Comparison of ENCODE assay signal across 2 cellular contexts in the genomic region with DNA sequence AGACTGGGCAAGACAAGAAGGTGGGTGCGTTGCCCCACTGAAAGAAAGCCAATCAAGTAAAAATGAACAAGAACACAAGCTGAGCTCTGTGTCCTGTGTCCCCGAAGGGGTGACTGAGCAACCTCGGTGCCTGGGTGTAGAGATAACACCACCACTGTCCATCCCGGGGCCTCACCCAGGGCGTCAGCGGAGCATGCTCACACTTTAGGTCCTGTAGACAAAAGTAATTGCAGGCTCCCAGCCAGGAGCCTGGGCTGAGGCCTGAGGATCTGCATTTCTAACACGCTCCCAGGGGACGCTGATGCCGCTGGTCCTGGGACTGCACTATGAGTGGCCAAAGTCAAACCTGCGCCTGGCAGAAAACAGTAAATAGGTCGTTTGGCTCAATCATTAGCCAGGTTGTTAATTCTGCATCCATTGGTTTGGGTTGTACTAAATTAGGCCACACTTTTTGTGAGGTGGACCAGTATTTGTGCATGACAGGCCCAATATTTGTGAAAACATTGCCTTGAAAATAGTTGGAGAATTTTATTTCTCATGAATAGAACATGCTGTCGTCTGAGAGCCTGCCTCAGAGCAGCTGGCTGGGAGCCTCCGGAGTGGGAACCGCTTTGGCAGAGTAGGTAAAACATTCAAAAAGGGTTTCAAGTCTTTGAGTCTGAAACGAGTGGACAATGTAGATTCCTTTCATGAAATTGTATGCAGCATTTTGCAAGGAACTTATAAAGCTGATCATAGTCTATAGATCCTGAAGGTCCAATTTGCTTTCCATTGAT.
TF ChIP-seq lines count a peak whose summit lies in the region.

No MANE protein-coding gene starts in this region.

TF ChIP-seq in GM23338, 12 proteins besides CTCF, POLR2A, EP300 and RAD21 (continued from another document):
- TF ChIP-seq, protein P1, sequence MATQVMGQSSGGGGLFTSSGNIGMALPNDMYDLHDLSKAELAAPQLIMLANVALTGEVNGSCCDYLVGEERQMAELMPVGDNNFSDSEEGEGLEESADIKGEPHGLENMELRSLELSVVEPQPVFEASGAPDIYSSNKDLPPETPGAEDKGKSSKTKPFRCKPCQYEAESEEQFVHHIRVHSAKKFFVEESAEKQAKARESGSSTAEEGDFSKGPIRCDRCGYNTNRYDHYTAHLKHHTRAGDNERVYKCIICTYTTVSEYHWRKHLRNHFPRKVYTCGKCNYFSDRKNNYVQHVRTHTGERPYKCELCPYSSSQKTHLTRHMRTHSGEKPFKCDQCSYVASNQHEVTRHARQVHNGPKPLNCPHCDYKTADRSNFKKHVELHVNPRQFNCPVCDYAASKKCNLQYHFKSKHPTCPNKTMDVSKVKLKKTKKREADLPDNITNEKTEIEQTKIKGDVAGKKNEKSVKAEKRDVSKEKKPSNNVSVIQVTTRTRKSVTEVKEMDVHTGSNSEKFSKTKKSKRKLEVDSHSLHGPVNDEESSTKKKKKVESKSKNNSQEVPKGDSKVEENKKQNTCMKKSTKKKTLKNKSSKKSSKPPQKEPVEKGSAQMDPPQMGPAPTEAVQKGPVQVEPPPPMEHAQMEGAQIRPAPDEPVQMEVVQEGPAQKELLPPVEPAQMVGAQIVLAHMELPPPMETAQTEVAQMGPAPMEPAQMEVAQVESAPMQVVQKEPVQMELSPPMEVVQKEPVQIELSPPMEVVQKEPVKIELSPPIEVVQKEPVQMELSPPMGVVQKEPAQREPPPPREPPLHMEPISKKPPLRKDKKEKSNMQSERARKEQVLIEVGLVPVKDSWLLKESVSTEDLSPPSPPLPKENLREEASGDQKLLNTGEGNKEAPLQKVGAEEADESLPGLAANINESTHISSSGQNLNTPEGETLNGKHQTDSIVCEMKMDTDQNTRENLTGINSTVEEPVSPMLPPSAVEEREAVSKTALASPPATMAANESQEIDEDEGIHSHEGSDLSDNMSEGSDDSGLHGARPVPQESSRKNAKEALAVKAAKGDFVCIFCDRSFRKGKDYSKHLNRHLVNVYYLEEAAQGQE (IDR thresholded peaks at IDR 0.05; ENCODE audit: unreplicated experiment) = no peak
- no peak for TF ChIP-seq ZNF331 (CRISPR knock-in tag; IDR thresholded peaks at IDR 0.05; ENCODE audit: low read depth)

TF ChIP-seq in WTC11, 78 proteins besides CTCF, POLR2A, EP300 and RAD21 (continued from another document):
- TF ChIP-seq, protein P2, sequence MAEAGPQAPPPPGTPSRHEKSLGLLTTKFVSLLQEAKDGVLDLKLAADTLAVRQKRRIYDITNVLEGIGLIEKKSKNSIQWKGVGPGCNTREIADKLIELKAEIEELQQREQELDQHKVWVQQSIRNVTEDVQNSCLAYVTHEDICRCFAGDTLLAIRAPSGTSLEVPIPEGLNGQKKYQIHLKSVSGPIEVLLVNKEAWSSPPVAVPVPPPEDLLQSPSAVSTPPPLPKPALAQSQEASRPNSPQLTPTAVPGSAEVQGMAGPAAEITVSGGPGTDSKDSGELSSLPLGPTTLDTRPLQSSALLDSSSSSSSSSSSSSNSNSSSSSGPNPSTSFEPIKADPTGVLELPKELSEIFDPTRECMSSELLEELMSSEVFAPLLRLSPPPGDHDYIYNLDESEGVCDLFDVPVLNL (CRISPR knock-in tag; IDR thresholded peaks at IDR 0.05; ENCODE audit: borderline replicate concordance, low read depth) = no peak
- TF ChIP-seq OVOL2 (CRISPR knock-in tag; IDR thresholded peaks at IDR 0.05; ENCODE audit: borderline replicate concordance) = no peak
- TF ChIP-seq, protein P3, sequence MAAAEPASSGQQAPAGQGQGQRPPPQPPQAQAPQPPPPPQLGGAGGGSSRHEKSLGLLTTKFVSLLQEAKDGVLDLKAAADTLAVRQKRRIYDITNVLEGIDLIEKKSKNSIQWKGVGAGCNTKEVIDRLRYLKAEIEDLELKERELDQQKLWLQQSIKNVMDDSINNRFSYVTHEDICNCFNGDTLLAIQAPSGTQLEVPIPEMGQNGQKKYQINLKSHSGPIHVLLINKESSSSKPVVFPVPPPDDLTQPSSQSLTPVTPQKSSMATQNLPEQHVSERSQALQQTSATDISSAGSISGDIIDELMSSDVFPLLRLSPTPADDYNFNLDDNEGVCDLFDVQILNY (CRISPR knock-in tag; IDR thresholded peaks at IDR 0.05) = no peak
- TF ChIP-seq, protein P4, sequence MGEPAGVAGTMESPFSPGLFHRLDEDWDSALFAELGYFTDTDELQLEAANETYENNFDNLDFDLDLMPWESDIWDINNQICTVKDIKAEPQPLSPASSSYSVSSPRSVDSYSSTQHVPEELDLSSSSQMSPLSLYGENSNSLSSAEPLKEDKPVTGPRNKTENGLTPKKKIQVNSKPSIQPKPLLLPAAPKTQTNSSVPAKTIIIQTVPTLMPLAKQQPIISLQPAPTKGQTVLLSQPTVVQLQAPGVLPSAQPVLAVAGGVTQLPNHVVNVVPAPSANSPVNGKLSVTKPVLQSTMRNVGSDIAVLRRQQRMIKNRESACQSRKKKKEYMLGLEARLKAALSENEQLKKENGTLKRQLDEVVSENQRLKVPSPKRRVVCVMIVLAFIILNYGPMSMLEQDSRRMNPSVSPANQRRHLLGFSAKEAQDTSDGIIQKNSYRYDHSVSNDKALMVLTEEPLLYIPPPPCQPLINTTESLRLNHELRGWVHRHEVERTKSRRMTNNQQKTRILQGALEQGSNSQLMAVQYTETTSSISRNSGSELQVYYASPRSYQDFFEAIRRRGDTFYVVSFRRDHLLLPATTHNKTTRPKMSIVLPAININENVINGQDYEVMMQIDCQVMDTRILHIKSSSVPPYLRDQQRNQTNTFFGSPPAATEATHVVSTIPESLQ (CRISPR knock-in tag; IDR thresholded peaks at IDR 0.05) = no peak
- no peak for TF ChIP-seq MYBL2 (CRISPR knock-in tag; IDR thresholded peaks at IDR 0.05)
- TF ChIP-seq, protein P5, sequence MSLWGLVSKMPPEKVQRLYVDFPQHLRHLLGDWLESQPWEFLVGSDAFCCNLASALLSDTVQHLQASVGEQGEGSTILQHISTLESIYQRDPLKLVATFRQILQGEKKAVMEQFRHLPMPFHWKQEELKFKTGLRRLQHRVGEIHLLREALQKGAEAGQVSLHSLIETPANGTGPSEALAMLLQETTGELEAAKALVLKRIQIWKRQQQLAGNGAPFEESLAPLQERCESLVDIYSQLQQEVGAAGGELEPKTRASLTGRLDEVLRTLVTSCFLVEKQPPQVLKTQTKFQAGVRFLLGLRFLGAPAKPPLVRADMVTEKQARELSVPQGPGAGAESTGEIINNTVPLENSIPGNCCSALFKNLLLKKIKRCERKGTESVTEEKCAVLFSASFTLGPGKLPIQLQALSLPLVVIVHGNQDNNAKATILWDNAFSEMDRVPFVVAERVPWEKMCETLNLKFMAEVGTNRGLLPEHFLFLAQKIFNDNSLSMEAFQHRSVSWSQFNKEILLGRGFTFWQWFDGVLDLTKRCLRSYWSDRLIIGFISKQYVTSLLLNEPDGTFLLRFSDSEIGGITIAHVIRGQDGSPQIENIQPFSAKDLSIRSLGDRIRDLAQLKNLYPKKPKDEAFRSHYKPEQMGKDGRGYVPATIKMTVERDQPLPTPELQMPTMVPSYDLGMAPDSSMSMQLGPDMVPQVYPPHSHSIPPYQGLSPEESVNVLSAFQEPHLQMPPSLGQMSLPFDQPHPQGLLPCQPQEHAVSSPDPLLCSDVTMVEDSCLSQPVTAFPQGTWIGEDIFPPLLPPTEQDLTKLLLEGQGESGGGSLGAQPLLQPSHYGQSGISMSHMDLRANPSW (CRISPR knock-in tag; conservative IDR thresholded peaks at IDR 0.05; ENCODE audit: low read depth) = no peak
- TF ChIP-seq SMAD4 (CRISPR knock-in tag; IDR thresholded peaks at IDR 0.05) = no peak
- TF ChIP-seq RORB (CRISPR knock-in tag; IDR thresholded peaks at IDR 0.05) = no peak
- TF ChIP-seq SMAD3 (CRISPR knock-in tag; IDR thresholded peaks at IDR 0.05; ENCODE audit: borderline replicate concordance) = no peak
- TF ChIP-seq NR3C1 (CRISPR knock-in tag; conservative IDR thresholded peaks at IDR 0.05; ENCODE audit: low read depth) = no peak
- TF ChIP-seq, protein P6, sequence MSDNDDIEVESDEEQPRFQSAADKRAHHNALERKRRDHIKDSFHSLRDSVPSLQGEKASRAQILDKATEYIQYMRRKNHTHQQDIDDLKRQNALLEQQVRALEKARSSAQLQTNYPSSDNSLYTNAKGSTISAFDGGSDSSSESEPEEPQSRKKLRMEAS (CRISPR knock-in tag; IDR thresholded peaks at IDR 0.05) = no peak
- TF ChIP-seq, protein P7, sequence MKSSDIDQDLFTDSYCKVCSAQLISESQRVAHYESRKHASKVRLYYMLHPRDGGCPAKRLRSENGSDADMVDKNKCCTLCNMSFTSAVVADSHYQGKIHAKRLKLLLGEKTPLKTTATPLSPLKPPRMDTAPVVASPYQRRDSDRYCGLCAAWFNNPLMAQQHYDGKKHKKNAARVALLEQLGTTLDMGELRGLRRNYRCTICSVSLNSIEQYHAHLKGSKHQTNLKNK (CRISPR knock-in tag; IDR thresholded peaks at IDR 0.05) = no peak
